Comparison of ENCODE assay signal across 1 cellular context in genomic region chr1:171753685-171754380, GRCh38.
TF ChIP-seq lines count a peak whose summit lies in the region.

No MANE protein-coding gene starts in this region.

TF ChIP-seq in IMR-90, 13 proteins besides CTCF, POLR2A, EP300 and RAD21 (continued from another document):
- TF ChIP-seq ELK1 (IDR thresholded peaks at IDR 0.05; ENCODE audit: borderline replicate concordance, low read depth, low read length) (no peak), SMC3 (IDR thresholded peaks at IDR 0.05; ENCODE audit: low read depth, low read length) (no peak), MAZ (IDR thresholded peaks at IDR 0.05; ENCODE audit: borderline replicate concordance, low read depth, low read length) (no peak), USF2 (IDR thresholded peaks at IDR 0.05; ENCODE audit: low read depth, low read length) (no peak), CHD1 (IDR thresholded peaks at IDR 0.05; ENCODE audit: low read depth, low read length) (no peak), NFE2L2 (IDR thresholded peaks at IDR 0.05; ENCODE audit: low read depth, low read length) (no peak)
